In genomic region chr19:48878219-48879024, GRCh38 we compare ENCODE assay signal across 10 cellular contexts. TPM values are rescaled to one million over a fixed set of nuclear protein-coding genes. Genes with fewer than 3 reads are reported as not detected.
A peak's percentile ranks its signal among the peaks of the same experiment; 100 is the strongest.
DNase-seq lines count a peak whose midpoint lies in the region; ATAC-seq and TF ChIP-seq lines count a peak whose summit lies in the region.
"Had no signal": no experiment of that assay in that cellular context is flagged by ENCODE, and none has a peak within 500 bp of the region (broad histone marks: within the 10 kb centered on the region; RNA-seq: fewer than 3 reads in every experiment).

No MANE protein-coding gene starts in this region.

- H3K27me3 Mint-ChIP-seq in CD14-positive monocyte (ENCODE audit: low read depth in 3 of 3): peaks cover 0 to 12% (median 1%) of the 10 kb centered on the region in 3 donors
- peaks cover 0 to 11% of the 10 kb centered on the region in 2 donors for H3K27me3 Mint-ChIP-seq in natural killer cell (ENCODE audit: low read depth in 2 of 2)

- peak overlapping the region; percentile 51 to 100 (median 75) for H3K27ac Mint-ChIP-seq in CD14-positive monocyte
- H3K27ac Mint-ChIP-seq in natural killer cell: peak overlapping the region; percentile 83 to 100

- ATAC-seq in natural killer cell: peak in 2 of 3 donors; percentile 7 to 21
- ATAC-seq in HG02571 (IDR thresholded peaks at IDR 0.05; ENCODE audit: unreplicated experiment): no peak
- ATAC-seq in HG03280 (IDR thresholded peaks at IDR 0.05; ENCODE audit: unreplicated experiment): no peak
- ATAC-seq in HG03025 (IDR thresholded peaks at IDR 0.05; ENCODE audit: low FRiP score, unreplicated experiment): no peak

- H3K4me1 ChIP-seq in OCI-LY7 (ENCODE audit: insufficient read depth, low read length, poor library complexity, severe bottlenecking): peaks cover 68% of the 10 kb centered on the region

- intact Hi-C loops in CD14-positive monocyte (cut with micrococcal nuclease) (loop anchor here in 1 of 2 donors (10.0 kb wide), 1 partner anchor 554 kb away; the partner anchor contains the start of gene EMP3), OCI-LY7 (cut with micrococcal nuclease; ENCODE audit: unreplicated experiment) (no loop called here), natural killer cell (cut with micrococcal nuclease) (loop anchor here (10.0 kb wide), 1 partner anchor 244 kb away; the partner anchor contains the start of gene DBP)

- CTCF ChIA-PET in OCI-LY7 (lab: Charles Lee; ENCODE audit: unreplicated experiment): no interaction called here

- peaks cover 44% of the 10 kb centered on the region for H3K4me1 Mint-ChIP-seq in CD14-positive monocyte
- peaks cover 28 to 36% of the 10 kb centered on the region in 2 donors for H3K4me1 Mint-ChIP-seq in natural killer cell

- H3K79me2 ChIP-seq in OCI-LY7 (ENCODE audit: insufficient read depth, low read depth, low read length): peaks cover 18% of the 10 kb centered on the region

- no peaks in the 10 kb centered on the region for H3K9me2 ChIP-seq in OCI-LY7 (ENCODE audit: insufficient read depth, low read length)

- H4K20me1 ChIP-seq in OCI-LY7 (ENCODE audit: insufficient read depth, low read length): peaks cover 4% of the 10 kb centered on the region

- BruUV-seq in OCI-LY7 (replicated peaks; lab: Mats Ljungman, UMichigan): no TSS peak

- no peak for TF ChIP-seq CTCF in CD14-positive monocyte (IDR thresholded peaks at IDR 0.05)
- TF ChIP-seq CTCF in OCI-LY7 (conservative IDR thresholded peaks at IDR 0.05; ENCODE audit: low read length): no peak
- TF ChIP-seq CTCF in choroid plexus epithelial cell (conservative IDR thresholded peaks at IDR 0.05; ENCODE audit: low read depth, low read length): no peak
- no peak for TF ChIP-seq CTCF in natural killer cell (IDR thresholded peaks at IDR 0.05)

- H3K4me3 ChIP-seq in OCI-LY7 (ENCODE audit: low read depth, low read length, poor library complexity, severe bottlenecking) (no peak overlapping the region), choroid plexus epithelial cell (ENCODE audit: low read depth, low read length) (no peak overlapping the region)

- H3K4me3 Mint-ChIP-seq in CD14-positive monocyte (no peak overlapping the region), natural killer cell (peak overlapping the region; percentile 42)

- no peak overlapping the region for H2AFZ ChIP-seq in OCI-LY7 (ENCODE audit: low read length)

- H3K9me3 ChIP-seq in OCI-LY7 (ENCODE audit: low read length): peaks cover 15% of the 10 kb centered on the region

- DNase-seq in CD14-positive monocyte (ENCODE audit: low spot score) (no peak), OCI-LY7 (ENCODE audit: low spot score) (no peak), choroid plexus epithelial cell (ENCODE audit: low read depth) (peak; percentile 61), natural killer cell (peak; percentile 40), SHP77 (lab: John Stamatoyannopoulos, UW) (no peak)
- DNase-seq: foreskin melanocyte, NCI-H2029 treated with DMSO at 0.1 percent for 48 hours had no signal

- H3K9me3 Mint-ChIP-seq in CD14-positive monocyte (peaks cover 12 to 31% (median 16%) of the 10 kb centered on the region in 7 donors), natural killer cell (peaks cover 0 to 3% of the 10 kb centered on the region in 2 donors)

- H3K36me3 Mint-ChIP-seq in CD14-positive monocyte (peaks cover 39 to 59% of the 10 kb centered on the region in 2 donors), natural killer cell (peaks cover 16% of the 10 kb centered on the region)

- peak overlapping the region; percentile 99 for H3K27ac ChIP-seq in OCI-LY7 (ENCODE audit: low read depth, low read length, poor library complexity, severe bottlenecking)

- POLR2A ChIA-PET in OCI-LY7 (lab: Charles Lee): interaction anchor here (1.1 kb wide), 1 partner anchor 55 kb away, joined by 3 read pairs; the partner anchor contains the start of gene DHDH

- no peak overlapping the region for H3K4me2 ChIP-seq in OCI-LY7 (ENCODE audit: low read length)

- peaks cover 48% of the 10 kb centered on the region for H3K36me3 ChIP-seq in OCI-LY7 (ENCODE audit: insufficient read depth, low read length)

RNA-seq across cellular contexts. Expression of gene PPP1R15A, which starts 6.2 kb away (rescaled TPM):
- polyA plus RNA-seq in CD14-positive monocyte: 100 to 1,000 TPM; 127 to 169 TPM
- total RNA-seq in OCI-LY7 (2014; rRNA removed; shearing (Covaris generic)): 31.5 and 31.7 TPM in 2 replicates
- total RNA-seq in OCI-LY7 (2022): 23.4 and 23.8 TPM in 2 replicates
- 1,000 to 10,000 TPM in 2 of 3 donors, 100 to 1,000 TPM in 1; 942 to 1,308 (median 1,174) TPM for total RNA-seq in natural killer cell

RNA-seq across cellular contexts. Expression of gene PLEKHA4, which starts 10.0 kb away (rescaled TPM):
- 1 to 10 TPM; 1.1 to 1.5 TPM for polyA plus RNA-seq in CD14-positive monocyte
- total RNA-seq in OCI-LY7 (2014; rRNA removed; shearing (Covaris generic)): 4.7 and 8.4 TPM in 2 replicates
- total RNA-seq in OCI-LY7 (2022) (8.1 and 8.8 TPM in 2 replicates), natural killer cell (1 to 10 TPM; 2.5 to 6.5 (median 5.2) TPM)

RNA-seq across cellular contexts. Expression of gene TULP2, which starts 20.1 kb away (rescaled TPM):
- not detected for polyA plus RNA-seq in CD14-positive monocyte
- 0.47 TPM in 1 of 2 replicates, not detected in the other for total RNA-seq in OCI-LY7 (2014; rRNA removed; shearing (Covaris generic))
- total RNA-seq in OCI-LY7 (2022): 1.6 and 2.9 TPM in 2 replicates
- not detected for total RNA-seq in natural killer cell

RNA-seq across cellular contexts. Expression of gene NUCB1, which starts 21.7 kb away (rescaled TPM):
- polyA plus RNA-seq in CD14-positive monocyte: 100 to 1,000 TPM in 1 of 2 donors, 10 to 100 TPM in 1; 80.9 to 108 TPM
- total RNA-seq in OCI-LY7 (2014; rRNA removed; shearing (Covaris generic)): 72.6 and 88.7 TPM in 2 replicates
- total RNA-seq in OCI-LY7 (2022) (73.6 and 85.3 TPM in 2 replicates), natural killer cell (100 to 1,000 TPM; 163 to 192 (median 171) TPM)

RNA-seq across cellular contexts. Expression of gene HSD17B14, which starts 42.1 kb away (rescaled TPM):
- not detected for polyA plus RNA-seq in CD14-positive monocyte
- total RNA-seq in OCI-LY7 (2014; rRNA removed; shearing (Covaris generic)): 4.5 and 4.9 TPM in 2 replicates
- total RNA-seq in OCI-LY7 (2022) (1.8 and 3.2 TPM in 2 replicates), natural killer cell (under 1 TPM in 1 of 3 donors, not detected in 2; 0.75 TPM)

Comparison
In these comparisons a context has a peak if more than half of its experiments do, and no peak if none do; other contexts are left out.
1. DNase-seq: peak in choroid plexus epithelial cell (single experiment) and natural killer cell (single experiment); none in CD14-positive monocyte (single experiment), OCI-LY7 (single experiment) and SHP77 (0 of 2).
2. ATAC-seq: peak in natural killer cell (2 of 3); none in HG02571 (single experiment), HG03280 (single experiment) and HG03025 (single experiment).
3. RNA of gene PPP1R15A, which starts 6.2 kb away (total RNA-seq): 942 to 1,308 TPM in natural killer cell; 23.4 to 31.7 TPM in OCI-LY7; every median in the first group is over 10 times any median in the second.